19 cellular contexts compared by ENCODE assay signal in the genomic region with DNA sequence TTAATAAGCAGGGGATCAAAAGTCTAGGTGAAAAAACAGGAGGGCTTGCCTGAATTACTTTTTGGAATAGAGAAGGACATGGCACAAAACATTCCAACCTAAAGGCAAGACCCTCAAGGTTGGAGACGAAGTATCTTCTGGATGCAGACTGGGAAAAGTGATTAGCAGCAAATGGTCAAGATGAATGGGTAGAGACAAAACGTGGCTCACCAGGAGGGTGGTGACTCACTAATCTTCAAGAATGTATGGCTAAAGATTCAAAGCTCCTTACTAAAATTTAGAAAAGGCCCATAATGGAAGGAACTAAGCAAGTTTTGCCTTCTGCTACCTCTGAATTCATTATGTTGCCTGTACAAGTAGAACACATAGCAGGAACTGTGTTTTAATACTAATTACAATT.
DNase-seq lines count a peak whose midpoint lies in the region; ATAC-seq, FAIRE-seq and TF ChIP-seq lines count a peak whose summit lies in the region.
"Had no signal": no experiment of that assay in that cellular context is flagged by ENCODE, and none has a peak within 500 bp of the region (broad histone marks: within the 10 kb centered on the region; RNA-seq: fewer than 3 reads in every experiment).

No MANE protein-coding gene starts in this region.

- H3K79me2 ChIP-seq in H1 (ENCODE audit: control insufficient read depth in 1 of 2, insufficient read depth in 2 of 2, low read length in 2 of 2) (no peaks in the 10 kb centered on the region), neural progenitor cell (ENCODE audit: low read depth) (no peaks in the 10 kb centered on the region)

- no peak for FAIRE-seq in H1 (lab: Jason Lieb, UNC)
- FAIRE-seq: G401.6, GM12891 had no signal

- no peak overlapping the region for H3K4me3 Mint-ChIP-seq in neural progenitor cell
- H3K4me3 Mint-ChIP-seq: B cell; CD4-positive, CD25-positive, alpha-beta regulatory T cell; CD8-positive, alpha-beta memory T cell; GM23338; H9 had no signal

- H3K4me1 ChIP-seq in HUES48 (ENCODE audit: control insufficient read depth, insufficient read depth, low read length) (peaks cover 33% of the 10 kb centered on the region), H1 (replicated peaks in 1 of 4; ENCODE audit: control insufficient read depth in 3 of 4, insufficient read depth in 4 of 4, low read length in 3 of 4) (peaks cover 0 to 11% (median 3%) of the 10 kb centered on the region in 4 experiments; a peak in 1 of 7 replicates), neural progenitor cell (peaks cover 54% of the 10 kb centered on the region)

- CTCF ChIA-PET in H1 (lab: Charles Lee; ENCODE audit: partially characterized antibody): interaction anchor here (1.2 kb wide), 1 partner anchor 180 kb away, joined by 3 read pairs; no protein-coding TSS in a partner anchor

- ATAC-seq in GM18511 (IDR thresholded peaks at IDR 0.05; ENCODE audit: unreplicated experiment): no peak
- ATAC-seq: GM23338 had no signal

- peaks cover 30% of the 10 kb centered on the region for H3K4me1 Mint-ChIP-seq in neural progenitor cell
- H3K4me1 Mint-ChIP-seq: B cell; CD4-positive, CD25-positive, alpha-beta regulatory T cell; CD8-positive, alpha-beta memory T cell had no signal

- TF ChIP-seq POLR2A in H1 (IDR thresholded peaks at IDR 0.05; ENCODE audit: control extremely low read depth in 1 of 2, low read depth in 2 of 2, low read length in 2 of 2): no peak

- no peak overlapping the region for H3K4me3 ChIP-seq in HUES48 (ENCODE audit: low read depth, low read length)
- 0 out of 8 replicates have a peak overlapping the region, but pooled peaks of 1 of the 4 experiments have one; percentile 9 for H3K4me3 ChIP-seq in H1 (ENCODE audit: extremely low read depth in 1 of 4, insufficient read depth in 2 of 4, low read depth in 3 of 4, low read length in 4 of 4)
- no peak overlapping the region for H3K4me3 ChIP-seq in neural progenitor cell
- H3K4me3 ChIP-seq: BLaER1 treated with 17β-estradiol and CSF1 and Interleukin-3, amounts not matched to agents 10 nM and 100 nM; GM23338 had no signal

- H2AK5ac ChIP-seq in H1 (ENCODE audit: low read depth, low read length): no peak overlapping the region

- H3K4me2 ChIP-seq in H1 (ENCODE audit: insufficient read depth in 1 of 2, low read depth in 2 of 2, low read length in 2 of 2) (peak overlapping the region in 1 of 2 experiments; percentile 45; a peak in 1 of 4 replicates), neural progenitor cell (peak overlapping the region; percentile 65)
- H3K4me2 ChIP-seq: GM23338 had no signal

- no peak overlapping the region for H4K5ac ChIP-seq in H1 (ENCODE audit: insufficient read length, low read depth, low read length)

- H2BK120ac ChIP-seq in H1 (replicated peaks; ENCODE audit: low read depth, low read length): no peak overlapping the region

- no peaks in the 10 kb centered on the region for H3K23me2 ChIP-seq in H1 (ENCODE audit: low read depth, low read length)

- H3K23ac ChIP-seq in H1 (ENCODE audit: insufficient read length): no peak overlapping the region

- DNase-seq in H1 (ENCODE audit: low read depth in 1 of 2, low spot score in 2 of 2) (peak in 1 of 2 experiments; percentile 5), neural progenitor cell (ENCODE audit: low spot score) (peak; percentile 52), NCI-H82 (lab: John Stamatoyannopoulos, UW) (no peak)
- no peak for DNase-seq in stimulated activated naive CD4-positive, alpha-beta T cell (lab: John Stamatoyannopoulos, UW)
- DNase-seq: CD4-positive, CD25-positive, alpha-beta regulatory T cell; CD8-positive, alpha-beta memory T cell; COR-L47; DMS 273 treated with DMSO at 0.1 percent for 48 hours; DMS53; DND-41; EL; H9 had no signal

- no peak for TF ChIP-seq RAD21 in H1 (IDR thresholded peaks at IDR 0.05 in 1 of 2, conservative IDR thresholded peaks at IDR 0.05 in 1 of 2; ENCODE audit: low read depth in 2 of 2, low read length in 2 of 2)

- peaks cover 74% of the 10 kb centered on the region for H3K27me3 ChIP-seq in HUES48 (ENCODE audit: control insufficient read depth, insufficient read depth, low read length)
- peaks cover 42 to 50% (median 47%) of the 10 kb centered on the region in 4 experiments for H3K27me3 ChIP-seq in H1 (replicated peaks in 1 of 4; ENCODE audit: control insufficient read depth in 3 of 4, extremely low read depth in 1 of 4, insufficient read depth in 3 of 4, low read length in 3 of 4)
- H3K27me3 ChIP-seq in neural progenitor cell: peaks cover 46% of the 10 kb centered on the region
- H3K27me3 ChIP-seq: BLaER1 treated with 17β-estradiol and CSF1 and Interleukin-3, amounts not matched to agents 10 nM and 100 nM had no signal

- TF ChIP-seq CTCF in H1 (IDR thresholded peaks at IDR 0.05; ENCODE audit: control extremely low read depth in 1 of 3, insufficient read depth in 1 of 3, low read depth in 1 of 3, low read length in 3 of 3) (no peak), neural progenitor cell (IDR thresholded peaks at IDR 0.05) (no peak)

- H3K27ac ChIP-seq in HUES48 (ENCODE audit: low read depth, low read length) (peak overlapping the region; percentile 75), H1 (ENCODE audit: low read depth, low read length) (no peak overlapping the region), neural progenitor cell (no peak overlapping the region)

- no peaks in the 10 kb centered on the region for H3K9me3 ChIP-seq in HUES48 (ENCODE audit: control insufficient read depth, insufficient read depth, low read length)
- no peaks in the 10 kb centered on the region for H3K9me3 ChIP-seq in H1 (ENCODE audit: insufficient read depth in 2 of 2, low read depth in 1 of 2, low read length in 1 of 2)
- H3K9me3 ChIP-seq in neural progenitor cell (ENCODE audit: low read depth): no peaks in the 10 kb centered on the region
- H3K9me3 ChIP-seq: BLaER1 treated with 17β-estradiol and CSF1 and Interleukin-3, amounts not matched to agents 10 nM and 100 nM had no signal

- no peaks in the 10 kb centered on the region for H3K79me1 ChIP-seq in H1 (ENCODE audit: low read depth, low read length)

- H4K20me1 ChIP-seq in H1 (replicated peaks in 1 of 2; ENCODE audit: control insufficient read depth in 1 of 2, insufficient read depth in 2 of 2, low read length in 2 of 2) (peaks cover 5% of the 10 kb centered on the region in 2 experiments), neural progenitor cell (ENCODE audit: low read depth) (peaks cover 3% of the 10 kb centered on the region)
- H4K20me1 ChIP-seq: BLaER1 treated with 17β-estradiol and CSF1 and Interleukin-3, amounts not matched to agents 10 nM and 100 nM had no signal

- no peak overlapping the region for H2BK5ac ChIP-seq in H1 (ENCODE audit: low read depth, low read length)

- POLR2A ChIA-PET in H1 (lab: Charles Lee; ENCODE audit: partially characterized antibody): no interaction called here

- H4K91ac ChIP-seq in H1 (replicated peaks; ENCODE audit: insufficient read length, low read length): no peak overlapping the region

- H3K56ac ChIP-seq in H1 (replicated peaks; ENCODE audit: insufficient read length, low read depth, low read length): no peak overlapping the region

- H3K18ac ChIP-seq in H1 (ENCODE audit: extremely low read depth, low read length): no peak overlapping the region

- H2BK15ac ChIP-seq in H1 (ENCODE audit: low read length): no peak overlapping the region

- H3K36me3 ChIP-seq in HUES48 (ENCODE audit: control insufficient read depth, insufficient read depth, low read length) (no peaks in the 10 kb centered on the region), H1 (ENCODE audit: control insufficient read depth in 2 of 4, insufficient read depth in 4 of 4, low read length in 3 of 4) (no peaks in the 10 kb centered on the region), neural progenitor cell (no peaks in the 10 kb centered on the region)
- H3K36me3 ChIP-seq: BLaER1 treated with 17β-estradiol and CSF1 and Interleukin-3, amounts not matched to agents 10 nM and 100 nM had no signal

- H3K36me3 Mint-ChIP-seq in neural progenitor cell: no peaks in the 10 kb centered on the region
- H3K36me3 Mint-ChIP-seq: CD4-positive, CD25-positive, alpha-beta regulatory T cell had no signal

- H3K27ac Mint-ChIP-seq in neural progenitor cell: peak overlapping the region; percentile 33
- H3K27ac Mint-ChIP-seq: B cell; CD4-positive, CD25-positive, alpha-beta regulatory T cell; CD8-positive, alpha-beta memory T cell; GM23338; H9 had no signal

- H3K9me3 Mint-ChIP-seq in neural progenitor cell: no peaks in the 10 kb centered on the region
- H3K9me3 Mint-ChIP-seq: H9 had no signal

- no peak for TF ChIP-seq EP300 in H1 (IDR thresholded peaks at IDR 0.05; ENCODE audit: borderline replicate concordance in 1 of 2, low read depth in 2 of 2, low read length in 2 of 2)

- WGBS in H1 (ENCODE audit: extremely low coverage in 1 of 2, insufficient coverage in 1 of 2, insufficient read length in 1 of 2, insufficient replicate concordance in 2 of 2, low coverage in 1 of 2, low lambda C conversion rate in 2 of 2, missing lambda C conversion rate in 1 of 2), 2 experiments: 18% methylated on average over 2 of the region's 2 CpGs; no CpG with 5 or more reads in 1 of the 2 experiments

- H3K14ac ChIP-seq in H1 (ENCODE audit: insufficient read length): no peak overlapping the region

- H3K9ac ChIP-seq in HUES48 (ENCODE audit: low read depth, low read length) (no peak overlapping the region), H1 (replicated peaks in 1 of 4; ENCODE audit: extremely low read depth in 1 of 4, low read depth in 3 of 4, low read length in 3 of 4) (no peak overlapping the region), neural progenitor cell (no peak overlapping the region)

- no peak overlapping the region for H2BK12ac ChIP-seq in H1 (ENCODE audit: low read depth, low read length)

- H2AFZ ChIP-seq in H1 (ENCODE audit: low read length) (no peak overlapping the region), neural progenitor cell (replicated peaks) (no peak overlapping the region)
- H2AFZ ChIP-seq: GM23338 had no signal

- no peak overlapping the region for H3K4ac ChIP-seq in H1 (replicated peaks; ENCODE audit: insufficient read length, low read depth, low read length)

- H4K8ac ChIP-seq in H1 (ENCODE audit: extremely low read depth, insufficient read depth, low read length): no peak overlapping the region

- peaks cover 32% of the 10 kb centered on the region for H3F3A ChIP-seq in neural progenitor cell (ENCODE audit: low read depth)

- H2BK20ac ChIP-seq in H1 (ENCODE audit: low read length): no peak overlapping the region

- H3K27me3 Mint-ChIP-seq in neural progenitor cell (ENCODE audit: insufficient read depth, low read depth): peaks cover 4% of the 10 kb centered on the region
- H3K27me3 Mint-ChIP-seq: B cell; CD4-positive, CD25-positive, alpha-beta regulatory T cell; CD8-positive, alpha-beta memory T cell had no signal

TF ChIP-seq in H1, 55 proteins besides CTCF, POLR2A, EP300 and RAD21:
- TF ChIP-seq TBP (IDR thresholded peaks at IDR 0.05; ENCODE audit: low read depth, low read length): no peak
- TF ChIP-seq SP4 (IDR thresholded peaks at IDR 0.05; ENCODE audit: low read length): no peak
- TF ChIP-seq JUND (IDR thresholded peaks at IDR 0.05; ENCODE audit: low read length): peak; percentile 87
- peak; percentile 47; the same call in 1 of the 2 replicates for TF ChIP-seq JUN (IDR thresholded peaks at IDR 0.05; ENCODE audit: low read depth, low read length)
